Comparison of ENCODE assay signal across 9 cellular contexts in the genomic region with DNA sequence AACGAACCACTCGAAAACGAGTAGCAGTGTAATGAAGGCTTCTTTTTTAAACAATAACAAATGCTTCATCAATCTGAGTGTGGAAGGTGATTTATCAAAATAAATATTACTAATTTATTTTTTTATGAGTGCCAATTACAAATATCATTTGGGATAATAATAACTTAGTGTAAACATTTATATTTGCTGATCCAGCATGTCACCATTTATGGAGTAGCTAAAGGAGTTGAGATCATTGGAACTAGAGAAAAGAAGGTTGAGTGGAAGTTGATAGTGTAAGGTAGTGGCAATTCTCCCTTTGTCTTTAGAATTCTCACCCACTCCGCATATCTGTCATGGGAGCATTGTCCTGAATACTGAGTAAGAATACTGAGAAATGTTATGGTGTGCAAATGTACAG.
"Had no signal": no experiment of that assay in that cellular context is flagged by ENCODE, and none has a peak within 500 bp of the region (broad histone marks: within the 10 kb centered on the region; RNA-seq: fewer than 3 reads in every experiment).

No MANE protein-coding gene starts in this region.

- H3K4me1 ChIP-seq: HAP-1 had no signal

- H3K36me3 ChIP-seq: HAP-1 had no signal

- H2AFZ ChIP-seq: GM23248 had no signal

- ATAC-seq: HCT116, HepG2 had no signal

- FAIRE-seq: HepG2 had no signal

- H3K9me3 ChIP-seq: HAP-1 had no signal

- DNase-seq: GM23248, GOT3, H7, HFFc6, KBM-7 had no signal

- H3K4me3 ChIP-seq: GM23248, HAP-1 had no signal

- H3K27ac ChIP-seq: GM23248, HL-60 had no signal
